In the genomic region with DNA sequence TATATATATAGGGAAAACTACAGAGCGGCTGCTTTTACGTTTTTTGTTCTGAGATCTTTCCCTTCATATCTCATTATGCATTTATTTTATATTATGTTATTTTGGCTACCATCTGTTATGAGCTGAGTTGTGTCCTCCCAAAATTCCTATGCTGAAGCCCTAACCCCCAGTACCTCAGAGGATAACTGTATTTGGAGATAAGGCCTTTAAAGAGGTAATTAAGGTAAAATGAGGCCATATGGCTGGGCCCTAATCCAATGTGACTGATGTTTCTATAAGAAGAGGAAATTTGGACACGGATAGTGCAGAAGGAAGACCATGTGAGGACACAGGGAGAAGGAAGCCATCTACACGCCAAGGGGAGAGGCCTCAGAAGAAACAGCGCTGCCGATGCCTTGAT, we compare ENCODE assay signal across 1 cellular context.
TF ChIP-seq lines count a peak whose summit lies in the region.

No MANE protein-coding gene starts in this region.

TF ChIP-seq in K562, 482 proteins besides CTCF, POLR2A, EP300 and RAD21 (continued from another document):
- TF ChIP-seq, protein P1, sequence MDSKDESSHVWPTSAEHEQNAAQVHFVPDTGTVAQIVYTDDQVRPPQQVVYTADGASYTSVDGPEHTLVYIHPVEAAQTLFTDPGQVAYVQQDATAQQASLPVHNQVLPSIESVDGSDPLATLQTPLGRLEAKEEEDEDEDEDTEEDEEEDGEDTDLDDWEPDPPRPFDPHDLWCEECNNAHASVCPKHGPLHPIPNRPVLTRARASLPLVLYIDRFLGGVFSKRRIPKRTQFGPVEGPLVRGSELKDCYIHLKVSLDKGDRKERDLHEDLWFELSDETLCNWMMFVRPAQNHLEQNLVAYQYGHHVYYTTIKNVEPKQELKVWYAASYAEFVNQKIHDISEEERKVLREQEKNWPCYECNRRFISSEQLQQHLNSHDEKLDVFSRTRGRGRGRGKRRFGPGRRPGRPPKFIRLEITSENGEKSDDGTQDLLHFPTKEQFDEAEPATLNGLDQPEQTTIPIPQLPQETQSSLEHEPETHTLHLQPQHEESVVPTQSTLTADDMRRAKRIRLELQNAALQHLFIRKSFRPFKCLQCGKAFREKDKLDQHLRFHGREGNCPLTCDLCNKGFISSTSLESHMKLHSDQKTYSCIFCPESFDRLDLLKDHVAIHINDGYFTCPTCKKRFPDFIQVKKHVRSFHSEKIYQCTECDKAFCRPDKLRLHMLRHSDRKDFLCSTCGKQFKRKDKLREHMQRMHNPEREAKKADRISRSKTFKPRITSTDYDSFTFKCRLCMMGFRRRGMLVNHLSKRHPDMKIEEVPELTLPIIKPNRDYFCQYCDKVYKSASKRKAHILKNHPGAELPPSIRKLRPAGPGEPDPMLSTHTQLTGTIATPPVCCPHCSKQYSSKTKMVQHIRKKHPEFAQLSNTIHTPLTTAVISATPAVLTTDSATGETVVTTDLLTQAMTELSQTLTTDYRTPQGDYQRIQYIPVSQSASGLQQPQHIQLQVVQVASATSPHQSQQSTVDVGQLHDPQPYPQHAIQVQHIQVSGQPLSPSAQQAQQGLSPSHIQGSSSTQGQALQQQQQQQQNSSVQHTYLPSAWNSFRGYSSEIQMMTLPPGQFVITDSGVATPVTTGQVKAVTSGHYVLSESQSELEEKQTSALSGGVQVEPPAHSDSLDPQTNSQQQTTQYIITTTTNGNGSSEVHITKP (IDR thresholded peaks at IDR 0.05; ENCODE audit: partially characterized antibody) = no peak
- TF ChIP-seq JUND (IDR thresholded peaks at IDR 0.05; ENCODE audit: borderline replicate concordance, low read depth, low read length) = no peak
- TF ChIP-seq JUND (tag; IDR thresholded peaks at IDR 0.05; ENCODE audit: borderline replicate concordance, low read depth, low read length) = no peak
- no peak for TF ChIP-seq ZNF263 (CRISPR knock-in tag; IDR thresholded peaks at IDR 0.05; ENCODE audit: borderline replicate concordance)
